ENCODE assay signal across 35 cellular contexts in the genomic region with DNA sequence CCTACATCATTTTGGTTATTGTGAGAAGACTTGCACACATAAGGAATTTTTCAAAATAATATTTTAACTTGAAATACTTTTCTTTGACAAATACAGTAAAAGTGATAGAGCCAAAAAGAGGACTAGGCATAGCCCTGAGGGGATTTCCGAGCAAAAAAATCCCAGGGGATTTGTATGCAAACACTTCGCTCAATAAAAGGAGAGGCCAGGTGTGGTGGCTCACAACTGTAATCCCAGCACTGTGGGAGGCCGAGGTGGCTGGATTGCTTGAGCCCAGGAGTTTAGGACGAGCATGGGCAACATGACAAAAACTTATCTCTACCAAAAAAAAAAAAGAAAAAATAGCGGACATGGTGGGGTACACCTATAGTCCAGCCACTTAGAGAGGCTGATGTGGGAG.
"Had no signal": no experiment of that assay in that cellular context is flagged by ENCODE, and none has a peak within 500 bp of the region (broad histone marks: within the 10 kb centered on the region; RNA-seq: fewer than 3 reads in every experiment).

No MANE protein-coding gene starts in this region.

- H3K27me3 Mint-ChIP-seq: activated CD4-positive, alpha-beta memory T cell treated with anti-CD3 and anti-CD28 coated beads for 36 hours; activated CD4-positive, alpha-beta T cell treated with anti-CD3 and anti-CD28 coated beads for 36 hours; activated naive CD4-positive, alpha-beta T cell treated with anti-CD3 and anti-CD28 coated beads, Interleukin-2, amount 10 ng/mL, durations not matched to agents 7 days and 5 days; activated naive CD8-positive, alpha-beta T cell; activated naive CD8-positive, alpha-beta T cell treated with anti-CD3 and anti-CD28 coated beads, Interleukin-2, amount 50 U/mL, for 24 hours; brain had no signal

- H3K27ac ChIP-seq: Peyer's patch, SJSA1 had no signal

- H3K9me3 ChIP-seq: Peyer's patch, SJSA1, SK-N-SH had no signal

- H3K4me1 ChIP-seq: Peyer's patch, SJSA1 had no signal

- H3K4me3 ChIP-seq: Peyer's patch, SJSA1 had no signal

- H3K36me3 Mint-ChIP-seq: activated CD4-positive, alpha-beta memory T cell treated with anti-CD3 and anti-CD28 coated beads for 36 hours; activated naive CD4-positive, alpha-beta T cell treated with anti-CD3 and anti-CD28 coated beads, Interleukin-2, amount 10 ng/mL, durations not matched to agents 7 days and 5 days; activated naive CD8-positive, alpha-beta T cell; brain had no signal

- H3K9me3 Mint-ChIP-seq: activated naive CD4-positive, alpha-beta T cell treated with anti-CD3 and anti-CD28 coated beads, Interleukin-2, amount 10 ng/mL, durations not matched to agents 7 days and 5 days; brain had no signal

- H3K27me3 ChIP-seq: Peyer's patch, SJSA1 had no signal

- DNase-seq: activated CD4-positive, alpha-beta memory T cell treated with anti-CD3 and anti-CD28 coated beads for 36 hours; activated CD4-positive, alpha-beta T cell treated with anti-CD3 and anti-CD28 coated beads for 36 hours; activated CD4-positive, alpha-beta T cell treated with anti-CD3 and anti-CD28 coated beads, Interleukin-2, amount 50 U/mL, for 1 hour; activated CD8-positive, alpha-beta memory T cell treated with anti-CD3 and anti-CD28 coated beads, Interleukin-2, amount 50 U/mL, for 4 hours; activated effector memory CD4-positive, alpha-beta T cell treated with Interleukin-2 at 50 U/mL for 16 hours; activated naive CD4-positive, alpha-beta T cell treated with anti-CD3 and anti-CD28 coated beads, Interleukin-2, amount 10 ng/mL, durations not matched to agents 7 days and 5 days; activated naive CD8-positive, alpha-beta T cell treated with anti-CD3 and anti-CD28 coated beads, Interleukin-2, amount 50 U/mL, for 24 hours; activated T-cell treated with anti-CD3 and anti-CD28 coated beads for 4 hours; activated T-cell treated with anti-CD3 and anti-CD28 coated beads, Interleukin-2, amount 50 U/mL, for 48 hours; anterior cingulate cortex; caudate nucleus; cerebellar nuclear complex; Karpas-422; KBM-7; NCI-H1105 treated with DMSO at 0.1 percent for 48 hours; NCI-H1436 treated with DMSO at 0.1 percent for 48 hours; NCI-H1694 treated with DMSO at 0.1 percent for 48 hours; NCI-H2029; NCI-H2171 treated with DMSO at 0.1 percent for 48 hours; NCI-H2227 treated with DMSO at 0.1 percent for 48 hours; NCI-H446; NCI-H510A treated with DMSO at 0.1 percent for 48 hours; NCI-H526 treated with DMSO at 0.1 percent for 48 hours; NK-92 treated with Interleukin-12 subunit alpha and Interleukin-12 subunit beta, amount 100 ng/mL, for 24 hours; PC-3; Peyer's patch; RPMI8226; SHP77 treated with DMSO at 0.1 percent for 48 hours; SK-N-SH had no signal

- H3K27ac Mint-ChIP-seq: activated CD4-positive, alpha-beta memory T cell treated with anti-CD3 and anti-CD28 coated beads for 36 hours; activated CD4-positive, alpha-beta T cell treated with anti-CD3 and anti-CD28 coated beads for 36 hours; activated naive CD4-positive, alpha-beta T cell treated with anti-CD3 and anti-CD28 coated beads, Interleukin-2, amount 10 ng/mL, durations not matched to agents 7 days and 5 days; activated naive CD8-positive, alpha-beta T cell; activated naive CD8-positive, alpha-beta T cell treated with anti-CD3 and anti-CD28 coated beads, Interleukin-2, amount 50 U/mL, for 24 hours; brain; T-helper 1 cell treated with Interleukin-12 subunit alpha and Interleukin-12 subunit beta and Interleukin-4 antibody, amounts not matched to agents 30 μg/mL and 1 μg/mL, for 36 hours; T-helper 2 cell treated with Interferon-gamma antibody and Interleukin-4, amounts not matched to agents 5 μg/mL and 100 μg/mL, for 36 hours had no signal

- H3K4me2 ChIP-seq: SK-N-SH had no signal

- ATAC-seq: activated CD4-positive, alpha-beta T cell treated with anti-CD3 and anti-CD28 coated beads for 36 hours; activated CD4-positive, CD25-positive, alpha-beta regulatory T cell treated with anti-CD3 and anti-CD28 coated beads, Interleukin-2, amount 50 U/mL, for 24 hours; activated naive CD8-positive, alpha-beta T cell treated with anti-CD3 and anti-CD28 coated beads, Interleukin-2, amount 50 U/mL, for 24 hours; PC-3 had no signal

- H3K9me2 ChIP-seq: SK-N-SH had no signal

- H3K4me1 Mint-ChIP-seq: activated CD4-positive, alpha-beta T cell treated with anti-CD3 and anti-CD28 coated beads for 36 hours; activated naive CD4-positive, alpha-beta T cell treated with anti-CD3 and anti-CD28 coated beads, Interleukin-2, amount 10 ng/mL, durations not matched to agents 7 days and 5 days; activated naive CD8-positive, alpha-beta T cell treated with anti-CD3 and anti-CD28 coated beads, Interleukin-2, amount 50 U/mL, for 24 hours; brain had no signal

- H3K4me3 Mint-ChIP-seq: activated CD4-positive, alpha-beta memory T cell treated with anti-CD3 and anti-CD28 coated beads for 36 hours; activated CD4-positive, alpha-beta T cell treated with anti-CD3 and anti-CD28 coated beads for 36 hours; activated naive CD4-positive, alpha-beta T cell treated with anti-CD3 and anti-CD28 coated beads, Interleukin-2, amount 10 ng/mL, durations not matched to agents 7 days and 5 days; activated naive CD8-positive, alpha-beta T cell; activated naive CD8-positive, alpha-beta T cell treated with anti-CD3 and anti-CD28 coated beads, Interleukin-2, amount 50 U/mL, for 24 hours; brain; T-helper 1 cell treated with Interleukin-12 subunit alpha and Interleukin-12 subunit beta and Interleukin-4 antibody, amounts not matched to agents 30 μg/mL and 1 μg/mL, for 36 hours; T-helper 2 cell treated with Interferon-gamma antibody and Interleukin-4, amounts not matched to agents 5 μg/mL and 100 μg/mL, for 36 hours had no signal

- H3K36me3 ChIP-seq: Peyer's patch, SJSA1 had no signal
